In the genomic region with DNA sequence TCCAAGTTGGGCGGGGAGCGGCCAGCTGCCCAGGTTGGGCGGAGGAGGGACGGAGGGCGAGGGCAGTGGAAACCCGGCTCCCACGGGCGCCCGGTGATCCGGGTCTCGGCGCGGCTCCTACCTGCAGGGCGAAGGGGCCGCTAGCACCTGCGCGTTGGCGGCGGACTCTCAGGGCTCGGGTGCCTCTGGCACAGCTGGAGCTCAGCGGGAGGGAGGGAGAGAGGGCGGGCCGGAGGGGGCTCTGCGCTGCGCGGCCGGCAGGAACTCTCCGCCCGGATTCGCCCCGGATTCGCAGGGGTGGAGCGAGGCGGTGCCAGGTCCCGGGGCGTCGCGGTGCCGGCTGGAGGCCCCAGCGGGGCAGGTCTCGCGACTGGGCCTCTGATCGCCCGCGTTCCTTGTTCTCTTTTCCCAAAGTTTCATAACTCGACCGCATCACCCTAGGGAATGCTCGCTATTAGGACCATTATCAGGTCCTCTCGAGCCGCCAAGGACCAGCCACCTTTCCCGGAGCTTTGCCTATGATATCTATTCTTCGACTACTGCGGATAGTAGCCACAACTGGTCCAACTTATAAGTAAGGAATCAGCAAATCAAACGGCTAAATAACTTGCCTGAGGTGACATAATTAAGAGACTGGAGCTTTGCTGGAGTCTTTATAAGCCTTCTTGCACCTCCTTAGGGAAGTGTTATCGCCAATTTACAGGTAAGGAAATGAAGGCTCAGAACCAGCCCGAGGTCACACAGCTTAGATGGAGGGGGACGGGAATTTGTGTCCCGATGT, we compare ENCODE assay signal across 8 cellular contexts. TPM values are rescaled to one million over a fixed set of nuclear protein-coding genes. Genes with fewer than 3 reads are reported as not detected.
A peak's percentile ranks its signal among the peaks of the same experiment; 100 is the strongest.
DNase-seq lines count a peak whose midpoint lies in the region; ATAC-seq and TF ChIP-seq lines count a peak whose summit lies in the region.

Gene PLD1 (minus strand): TSS at position 206 of the 781 bp plus-strand sequence. CDS start 72,432 bp downstream, outside the sequence.

- H3K36me3 ChIP-seq in HUES64 (ENCODE audit: insufficient read depth, low read length) = no peaks in the 10 kb centered on the region
- H3K36me3 ChIP-seq in body of pancreas (replicated peaks in 1 of 2; ENCODE audit: insufficient read depth in 1 of 2, low read depth in 2 of 2) = no peaks in the 10 kb centered on the region
- no peaks in the 10 kb centered on the region for H3K36me3 ChIP-seq in iPS DF 6.9 (ENCODE audit: control insufficient read depth, insufficient read depth, low read length)

- WGBS in HUES64 = 4% methylated on average over 58 of the region's 58 CpGs
- 3 to 14% methylated on average over 18 to 58 of the region's 58 CpGs for WGBS in body of pancreas, 2 donors
- WGBS in iPS DF 6.9 (ENCODE audit: insufficient coverage, insufficient read length) = no CpG with 5 or more reads among the region's 58 CpGs

- peak; percentile 93 for DNase-seq in Daoy (ENCODE audit: low read depth)
- DNase-seq in SKM-1 (lab: John Stamatoyannopoulos, UW; ENCODE audit: unreplicated experiment) = peak; percentile 22
- peak; percentile 88 to 94 (median 92) for DNase-seq in body of pancreas
- DNase-seq in iPS DF 6.9 (ENCODE audit: low read depth, low spot score) = no peak
- peak; percentile 53 for DNase-seq in renal cortical epithelial cell (ENCODE audit: low read depth)
- DNase-seq in NCI-H187 (lab: John Stamatoyannopoulos, UW) = no peak

- ATAC-seq in GM21515 (IDR thresholded peaks at IDR 0.05; ENCODE audit: unreplicated experiment) (peak; percentile 46), body of pancreas (peak; percentile 89)

- H3K27ac ChIP-seq in HUES64 (ENCODE audit: low read depth, low read length) (no peak within 1 kb of the TSS), body of pancreas (peak within 1 kb of the TSS; percentile 85 to 94 (median 88)), iPS DF 6.9 (ENCODE audit: low read length) (no peak within 1 kb of the TSS)

- peak within 1 kb of the TSS; percentile 60 for H3K4me3 ChIP-seq in HUES64 (ENCODE audit: low read length)
- H3K4me3 ChIP-seq in body of pancreas = peak within 1 kb of the TSS; percentile 40 to 70
- peak within 1 kb of the TSS; percentile 39; the same call in 1 of the 2 replicates for H3K4me3 ChIP-seq in iPS DF 6.9 (ENCODE audit: low read length)

- intact Hi-C loops in body of pancreas (cut with DNase I) = no loop called here

- 0 out of 2 replicates have a peak, but pooled peaks cover 4% of the 10 kb centered on the region for H3K4me1 ChIP-seq in HUES64 (ENCODE audit: insufficient read depth, low read length)
- peaks cover 22% of the 10 kb centered on the region for H3K4me1 ChIP-seq in body of pancreas
- no peaks in the 10 kb centered on the region for H3K4me1 ChIP-seq in iPS DF 6.9 (ENCODE audit: control insufficient read depth, insufficient read depth, low read length)

- peak within 1 kb of the TSS; percentile 0; the same call in 1 of the 2 replicates for H3K9ac ChIP-seq in HUES64 (ENCODE audit: low read depth, low read length)

- TF ChIP-seq POLR2A in body of pancreas (IDR thresholded peaks at IDR 0.05) = peak; percentile 70 to 81 (median 78)

- TF ChIP-seq CTCF in body of pancreas (IDR thresholded peaks at IDR 0.05) = peak in 1 of 7 experiments; percentile 7

- no peaks in the 10 kb centered on the region for H3K9me3 ChIP-seq in HUES64 (ENCODE audit: insufficient read depth, low read depth, low read length)
- H3K9me3 ChIP-seq in body of pancreas = no peaks in the 10 kb centered on the region
- H3K9me3 ChIP-seq in iPS DF 6.9 (ENCODE audit: control insufficient read depth, insufficient read depth, low read length) = no peaks in the 10 kb centered on the region

- H3K27me3 ChIP-seq in HUES64 (ENCODE audit: insufficient read depth, low read length) (peaks cover 40% of the 10 kb centered on the region), body of pancreas (no peaks in the 10 kb centered on the region), iPS DF 6.9 (ENCODE audit: control insufficient read depth, insufficient read depth, low read length) (peaks cover 9% of the 10 kb centered on the region; the same call in 1 of the 2 replicates)

RNA-seq across cellular contexts. Expression of gene PLD1, which starts in this region (rescaled TPM):
- 5.7 and 7.8 TPM in 2 replicates for total RNA-seq in Daoy (2014; rRNA removed; shearing (Covaris generic))
- 1.7 TPM for polyA plus RNA-seq in HUES64 (2013, experiment 1 of 2)
- polyA plus RNA-seq in HUES64 (2013, experiment 2 of 2) = 2.0 TPM
- total RNA-seq in body of pancreas = 10 to 100 TPM; 60.4 to 96.2 TPM
- total RNA-seq in renal cortical epithelial cell = 5.9 and 20.4 TPM in 2 replicates

Comparison
In these comparisons a context has a peak if more than half of its experiments do, and no peak if none do; other contexts are left out.
1. DNase-seq: peak in Daoy (single experiment), SKM-1 (single experiment), body of pancreas (4 of 4) and renal cortical epithelial cell (single experiment); none in iPS DF 6.9 (single experiment) and NCI-H187 (0 of 2).
2. H3K27ac ChIP-seq: peak in body of pancreas (4 of 4); none in HUES64 (single experiment) and iPS DF 6.9 (single experiment).
3. Peak in every context shown above with its lines, with median percentiles within 50 percentile points of each other: H3K4me3 ChIP-seq.